ENCODE assay signal across 11 cellular contexts in the genomic region with DNA sequence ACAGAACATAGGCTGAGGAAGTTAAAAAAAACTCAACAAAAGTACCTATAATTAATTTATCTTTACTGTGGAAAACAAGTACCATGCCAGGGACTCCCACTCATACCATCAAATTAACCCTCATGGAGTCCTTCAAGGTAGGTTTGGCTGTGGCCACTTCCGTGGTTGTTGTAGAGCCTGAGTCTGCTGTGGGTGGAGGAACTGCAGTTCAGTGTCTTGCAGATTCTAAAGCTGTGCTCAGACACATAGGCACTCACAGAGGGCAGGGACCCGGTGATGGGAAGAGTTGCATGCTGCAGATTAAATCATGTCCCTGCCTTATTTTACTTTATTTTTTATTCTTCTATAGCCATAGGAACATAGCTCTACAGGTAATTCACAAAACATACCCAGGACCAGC.
"Had no signal": no experiment of that assay in that cellular context is flagged by ENCODE, and none has a peak within 500 bp of the region (broad histone marks: within the 10 kb centered on the region; RNA-seq: fewer than 3 reads in every experiment).

No MANE protein-coding gene starts in this region.

- H3K4me3 Mint-ChIP-seq: GM23338, H9, HFFc6 had no signal

- H2AFZ ChIP-seq: GM23248, GM23338 had no signal

- H3K27ac Mint-ChIP-seq: GM23338, HFFc6 had no signal

- ATAC-seq: GM23338, HCT116 had no signal

- DNase-seq: GM23248, GOT3, H7, H9, HCEC 1CT, HFFc6 had no signal

- H3K27ac ChIP-seq: GM23248 had no signal

- FAIRE-seq: H1, H54 had no signal

- H3K36me3 ChIP-seq: HAP-1 had no signal

- H3K9me3 Mint-ChIP-seq: GM23338, H9, HFFc6 had no signal

- H3K4me1 ChIP-seq: HAP-1 had no signal

- H3K9ac ChIP-seq: GM23248 had no signal

- H3K4me3 ChIP-seq: GM23248, GM23338, HAP-1 had no signal

- H3K9me3 ChIP-seq: HAP-1 had no signal

- H3K4me2 ChIP-seq: GM23338 had no signal
